ENCODE assay signal across 8 cellular contexts in the genomic region with DNA sequence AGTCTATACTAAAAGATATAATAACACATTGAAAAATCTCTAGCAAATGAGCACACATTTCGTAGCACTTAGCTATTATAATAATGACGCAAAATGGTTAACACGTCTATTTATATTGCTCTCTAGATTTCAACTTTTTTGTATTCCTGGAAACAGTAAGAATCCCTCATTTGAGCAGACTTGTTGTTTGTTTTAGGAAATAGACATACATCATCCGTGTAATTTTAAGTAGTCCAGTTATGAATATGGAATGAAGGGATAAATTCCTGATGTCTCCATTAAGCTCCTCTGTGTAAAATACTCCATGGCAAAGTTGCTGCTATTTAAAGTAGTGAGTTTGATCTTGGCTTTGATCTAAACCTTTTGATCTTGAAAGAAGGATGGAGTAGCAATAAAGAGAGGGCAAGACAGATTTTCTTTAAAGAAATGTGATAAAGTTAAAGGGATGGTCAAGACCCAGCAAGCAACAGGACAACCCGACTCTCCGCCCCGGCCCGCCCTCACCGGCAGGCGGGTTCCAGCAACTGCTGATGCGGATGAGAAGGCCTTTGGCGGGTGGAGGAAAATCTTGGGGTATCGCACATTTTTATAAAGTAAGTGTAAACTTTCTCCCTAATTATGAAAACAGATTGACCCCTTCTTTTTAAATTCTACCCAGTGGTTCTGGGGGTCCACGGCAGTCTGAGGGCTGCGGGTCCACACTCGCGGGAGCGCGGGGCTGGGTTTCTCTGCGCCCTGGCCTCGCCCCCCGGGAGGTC.
DNase-seq lines count a peak whose midpoint lies in the region; ATAC-seq, FAIRE-seq and TF ChIP-seq lines count a peak whose summit lies in the region.

No MANE protein-coding gene starts in this region.

- no peaks in the 10 kb centered on the region for H3K9me3 ChIP-seq in endothelial cell of umbilical vein (replicated peaks; ENCODE audit: control insufficient read depth, insufficient read depth, low read length)
- H3K9me3 ChIP-seq in mononuclear cell (ENCODE audit: low read depth, low read length), result no peaks in the 10 kb centered on the region
- no peaks in the 10 kb centered on the region for H3K9me3 ChIP-seq in upper lobe of left lung

- FAIRE-seq in endothelial cell of umbilical vein (lab: Jason Lieb, UNC), result peak; percentile 73

- TF ChIP-seq CTCF in endothelial cell of umbilical vein (IDR thresholded peaks at IDR 0.05; ENCODE audit: extremely low read depth in 1 of 2, insufficient read depth in 1 of 2, low read depth in 1 of 2, low read length in 2 of 2) (peak in 1 of 2 donors; percentile 24), upper lobe of left lung (IDR thresholded peaks at IDR 0.05) (peak in 2 of 6 experiments; percentile 8 to 32)

- dilution Hi-C loops in endothelial cell of umbilical vein (cut with MboI; ENCODE audit: extremely low pct_ligation_motif_present, low sequenced_read_pairs), result no loop called here

- H3K27ac ChIP-seq in endothelial cell of umbilical vein (ENCODE audit: insufficient read depth, low read depth, low read length) (peak overlapping the region; percentile 76), upper lobe of left lung (peak overlapping the region; percentile 96 to 99 (median 98))

- BruUV-seq in endothelial cell of umbilical vein (replicated peaks; lab: Mats Ljungman, UMichigan), result TSS peak; percentile 38

- H3K27me3 ChIP-seq in endothelial cell of umbilical vein (ENCODE audit: control insufficient read depth in 2 of 2, insufficient read depth in 2 of 2, low read length in 2 of 2), result no peaks in the 10 kb centered on the region
- H3K27me3 ChIP-seq in mononuclear cell (ENCODE audit: insufficient read depth, low read length), result peaks cover 54% of the 10 kb centered on the region
- H3K27me3 ChIP-seq in upper lobe of left lung, result peaks cover 0 to 3% (median 1%) of the 10 kb centered on the region in 4 donors

- no peaks in the 10 kb centered on the region for H3K9me3 Mint-ChIP-seq in T-helper 1 cell treated with Interleukin-12 subunit alpha and Interleukin-12 subunit beta and Interleukin-4 antibody, amounts not matched to agents 30 μg/mL and 1 μg/mL, for 36 hours

- peak overlapping the region; percentile 95 for H3K4me2 ChIP-seq in endothelial cell of umbilical vein (ENCODE audit: insufficient read depth, low read length)

- ATAC-seq in HG03439 (IDR thresholded peaks at IDR 0.05; ENCODE audit: unreplicated experiment) (peak; percentile 42), upper lobe of left lung (ENCODE audit: low FRiP score in 2 of 2) (peak; percentile 9 to 68), GM19467 (IDR thresholded peaks at IDR 0.05; ENCODE audit: unreplicated experiment) (no peak)

- peak; percentile 22 for DNase-seq in activated T-cell treated with anti-CD3 and anti-CD28 coated beads, Interleukin-2, amount 50 U/mL, for 1 hour
- DNase-seq in activated T-cell treated with anti-CD3 and anti-CD28 coated beads for 4 hours (no peak), endothelial cell of umbilical vein (ENCODE audit: low read depth, low spot score) (peak; percentile 73), upper lobe of left lung (peak; percentile 52 to 90)

- POLR2A ChIA-PET in endothelial cell of umbilical vein (lab: Charles Lee), result no interaction called here

- peak overlapping the region; percentile 64 for H2AFZ ChIP-seq in endothelial cell of umbilical vein (ENCODE audit: low read depth, low read length)

- peaks cover 8% of the 10 kb centered on the region for H3K36me3 Mint-ChIP-seq in T-helper 1 cell treated with Interleukin-12 subunit alpha and Interleukin-12 subunit beta and Interleukin-4 antibody, amounts not matched to agents 30 μg/mL and 1 μg/mL, for 36 hours (ENCODE audit: low read depth)

- intact Hi-C loops in endothelial cell of umbilical vein (cut with micrococcal nuclease), result loop anchor here (1.0 to 2.0 kb wide), 3 partner anchors 45 to 89 kb away; no protein-coding TSS in a partner anchor

- H4K20me1 ChIP-seq in endothelial cell of umbilical vein (replicated peaks; ENCODE audit: control insufficient read depth, extremely low read depth, insufficient read depth, low read length), result no peaks in the 10 kb centered on the region

- CTCF ChIA-PET in endothelial cell of umbilical vein (lab: Charles Lee), result interaction anchor here (1.0 to 1.8 kb wide), 10 partner anchors 21 to 323 kb away, joined by 3 to 7 read pairs (median 4); no protein-coding TSS in a partner anchor

- no peaks in the 10 kb centered on the region for H3K9me1 ChIP-seq in endothelial cell of umbilical vein (replicated peaks; ENCODE audit: control insufficient read depth, extremely low read depth, insufficient read depth, low read length)

- TF ChIP-seq EP300 in upper lobe of left lung (IDR thresholded peaks at IDR 0.05), result no peak

- peaks cover 26% of the 10 kb centered on the region for H3K4me1 Mint-ChIP-seq in T-helper 1 cell treated with Interleukin-12 subunit alpha and Interleukin-12 subunit beta and Interleukin-4 antibody, amounts not matched to agents 30 μg/mL and 1 μg/mL, for 36 hours (ENCODE audit: low read depth)

- H3K4me3 ChIP-seq in endothelial cell of umbilical vein (replicated peaks in 1 of 3; ENCODE audit: insufficient read depth in 1 of 3, low read depth in 1 of 3, low read length in 3 of 3), result peak overlapping the region; percentile 66 to 97 (median 88)
- peak overlapping the region; percentile 18 for H3K4me3 ChIP-seq in mononuclear cell (ENCODE audit: low read length)
- peak overlapping the region; percentile 64 to 88 (median 76) for H3K4me3 ChIP-seq in upper lobe of left lung

- peak overlapping the region; percentile 80 for H3K4me3 Mint-ChIP-seq in T-helper 1 cell treated with Interleukin-12 subunit alpha and Interleukin-12 subunit beta and Interleukin-4 antibody, amounts not matched to agents 30 μg/mL and 1 μg/mL, for 36 hours

- peak overlapping the region; percentile 93 for H3K9ac ChIP-seq in endothelial cell of umbilical vein (replicated peaks; ENCODE audit: extremely low read depth, insufficient read depth, low read length)

- H3K36me3 ChIP-seq in endothelial cell of umbilical vein (ENCODE audit: control insufficient read depth in 2 of 2, extremely low read depth in 1 of 2, insufficient read depth in 2 of 2, low read length in 2 of 2) (peaks cover 2 to 3% of the 10 kb centered on the region in 2 experiments), upper lobe of left lung (no peaks in the 10 kb centered on the region)

- H3K4me1 ChIP-seq in endothelial cell of umbilical vein (ENCODE audit: control insufficient read depth, extremely low read depth, insufficient read depth, low read length), result peaks cover 47% of the 10 kb centered on the region
- H3K4me1 ChIP-seq in mononuclear cell (ENCODE audit: insufficient read depth, low read length), result peaks cover 9% of the 10 kb centered on the region
- H3K4me1 ChIP-seq in upper lobe of left lung, result peaks cover 4 to 26% (median 14%) of the 10 kb centered on the region in 4 donors

- 6 to 17% methylated on average over 13 to 22 of the region's 22 CpGs for WGBS in upper lobe of left lung, 2 donors

- peak overlapping the region; percentile 26 for H3K27ac Mint-ChIP-seq in T-helper 1 cell treated with Interleukin-12 subunit alpha and Interleukin-12 subunit beta and Interleukin-4 antibody, amounts not matched to agents 30 μg/mL and 1 μg/mL, for 36 hours

- TF ChIP-seq POLR2A in endothelial cell of umbilical vein (IDR thresholded peaks at IDR 0.05; ENCODE audit: low read depth, low read length) (peak; percentile 40), upper lobe of left lung (IDR thresholded peaks at IDR 0.05) (peak in 1 of 4 donors; percentile 30)

- peaks cover 5% of the 10 kb centered on the region for H3K79me2 ChIP-seq in endothelial cell of umbilical vein (ENCODE audit: control insufficient read depth, insufficient read depth, low read length)

- peaks cover 54% of the 10 kb centered on the region for H3K27me3 Mint-ChIP-seq in T-helper 1 cell treated with Interleukin-12 subunit alpha and Interleukin-12 subunit beta and Interleukin-4 antibody, amounts not matched to agents 30 μg/mL and 1 μg/mL, for 36 hours (ENCODE audit: low read depth)

TF ChIP-seq in endothelial cell of umbilical vein, 7 proteins besides CTCF, POLR2A, EP300 and RAD21:
- TF ChIP-seq, protein P1, sequence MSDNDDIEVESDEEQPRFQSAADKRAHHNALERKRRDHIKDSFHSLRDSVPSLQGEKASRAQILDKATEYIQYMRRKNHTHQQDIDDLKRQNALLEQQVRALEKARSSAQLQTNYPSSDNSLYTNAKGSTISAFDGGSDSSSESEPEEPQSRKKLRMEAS (IDR thresholded peaks at IDR 0.05; ENCODE audit: insufficient read depth, insufficient read length), result no peak
- TF ChIP-seq JUN (IDR thresholded peaks at IDR 0.05; ENCODE audit: borderline replicate concordance, insufficient read depth, insufficient read length, low read depth), result no peak
- TF ChIP-seq GATA2 (IDR thresholded peaks at IDR 0.05; ENCODE audit: insufficient read depth, insufficient read length, low read depth, low read length), result no peak
- TF ChIP-seq EZH2 (IDR thresholded peaks at IDR 0.05; ENCODE audit: borderline replicate concordance, low read depth, low read length, severe bottlenecking), result no peak
- no peak for TF ChIP-seq POLR2AphosphoS5 (IDR thresholded peaks at IDR 0.05; ENCODE audit: insufficient read depth, low read depth, low read length)
- no peak for TF ChIP-seq MYC (IDR thresholded peaks at IDR 0.05; ENCODE audit: low read depth, low read length)
- no peak for TF ChIP-seq FOS (IDR thresholded peaks at IDR 0.05; ENCODE audit: borderline replicate concordance, insufficient read depth, low read length)

Comparison
In these comparisons a context has a peak if more than half of its experiments do, and no peak if none do; other contexts are left out.
1. H3K4me3 ChIP-seq: peak in every context shown above with its lines; median percentile 88 in endothelial cell of umbilical vein; 76 in upper lobe of left lung; 18 in mononuclear cell.